In the genomic region with DNA sequence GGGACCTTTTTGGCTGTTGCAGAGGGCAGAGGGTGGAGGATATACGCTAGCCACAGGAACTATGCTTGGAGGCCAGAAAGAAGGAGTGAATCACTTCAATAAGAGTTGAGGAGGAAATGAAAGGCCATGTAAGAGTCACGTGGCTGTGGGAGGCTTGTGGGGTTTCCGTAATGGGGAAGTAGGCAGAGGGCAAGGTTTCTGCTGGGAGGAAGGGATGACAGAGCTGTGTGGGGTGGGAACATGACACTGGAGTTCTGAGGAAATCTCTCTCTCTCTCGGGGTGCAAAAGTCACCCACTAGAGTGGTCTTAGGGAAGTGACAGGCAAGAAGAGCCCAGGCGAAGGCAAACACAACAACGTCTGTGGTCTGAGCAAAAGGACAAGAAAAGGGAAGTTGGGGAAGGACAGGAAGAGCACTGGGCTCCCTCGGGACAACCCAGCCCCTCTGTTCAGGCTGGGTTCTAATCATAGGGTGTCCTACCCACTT, we compare ENCODE assay signal across 9 cellular contexts. TPM values are rescaled to one million over a fixed set of nuclear protein-coding genes. Genes with fewer than 3 reads are reported as not detected.
DNase-seq lines count a peak whose midpoint lies in the region; ATAC-seq and TF ChIP-seq lines count a peak whose summit lies in the region.
"Had no signal": no experiment of that assay in that cellular context is flagged by ENCODE, and none has a peak within 500 bp of the region (broad histone marks: within the 10 kb centered on the region; RNA-seq: fewer than 3 reads in every experiment).

No MANE protein-coding gene starts in this region.

- H3K9me3 ChIP-seq in A673 (ENCODE audit: low read depth, low read length, poor library complexity, severe bottlenecking) = no peaks in the 10 kb centered on the region

- TF ChIP-seq CTCF in Calu3 (IDR thresholded peaks at IDR 0.05; ENCODE audit: unreplicated experiment) (no peak), A673 (conservative IDR thresholded peaks at IDR 0.05; ENCODE audit: low read depth, low read length) (no peak)

- H3K27ac Mint-ChIP-seq in Calu3 (ENCODE audit: unreplicated experiment) (peak overlapping the region; percentile 20), T-cell (peak overlapping the region in 1 of 2 donors; percentile 7)

- DNase-seq in Calu3 (peak; percentile 20), T-cell (peak in 6 of 34 experiments; percentile 0 to 45 (median 4)), kidney glomerular epithelial cell (lab: John Stamatoyannopoulos, UW) (peak; percentile 87), COLO668 (lab: John Stamatoyannopoulos, UW; ENCODE audit: unreplicated experiment) (no peak), LoVo (ENCODE audit: low spot score) (no peak), A673 (ENCODE audit: low spot score) (no peak)

- peaks cover 50% of the 10 kb centered on the region for H3K27me3 ChIP-seq in A673 (replicated peaks; ENCODE audit: insufficient read depth, low read depth, low read length, poor library complexity)

- no peak overlapping the region for H3K4me3 Mint-ChIP-seq in Calu3 (ENCODE audit: low read depth, unreplicated experiment)
- peak overlapping the region in 2 of 3 donors; percentile 26 to 37 for H3K4me3 Mint-ChIP-seq in T-cell

- CTCF ChIA-PET in Calu3 (lab: Charles Lee) (no interaction called here), T-cell (lab: Charles Lee) (no interaction called here), A673 (lab: Charles Lee) (no interaction called here)

- POLR2A ChIA-PET in T-cell (lab: Charles Lee) (no interaction called here), A673 (lab: Charles Lee; ENCODE audit: low non-redundant PET) (no interaction called here)

- H3K4me3 ChIP-seq in A673 (ENCODE audit: low read depth, low read length, poor library complexity, severe bottlenecking) = no peak overlapping the region
- H3K4me3 ChIP-seq: skin epidermis had no signal

- intact Hi-C loops in Calu3 (cut with micrococcal nuclease; ENCODE audit: unreplicated experiment) = loop anchor here (10.0 kb wide), 1 partner anchor 81 kb away; no protein-coding TSS in a partner anchor
- intact Hi-C loops in A673 (cut with micrococcal nuclease; ENCODE audit: unreplicated experiment) = no loop called here

- TF ChIP-seq POLR2A in GM19099 (IDR thresholded peaks at IDR 0.05; ENCODE audit: extremely low read depth, insufficient read length, low read depth) = peak; percentile 42

- peak; percentile 66 for ATAC-seq in HG03103 (IDR thresholded peaks at IDR 0.05; ENCODE audit: low read depth, unreplicated experiment)
- peak in 1 of 4 experiments; percentile 16 for ATAC-seq in T-cell (replicated peaks in 1 of 4)

- H3K27ac ChIP-seq in A673 (ENCODE audit: low read depth, low read length, poor library complexity, severe bottlenecking) = no peak overlapping the region

- H3K36me3 Mint-ChIP-seq in Calu3 (ENCODE audit: insufficient read depth, unreplicated experiment) (no peaks in the 10 kb centered on the region), T-cell (peaks cover 4% of the 10 kb centered on the region)

- peaks cover 2% of the 10 kb centered on the region for H3K9me3 Mint-ChIP-seq in Calu3 (ENCODE audit: low read depth, unreplicated experiment)
- H3K9me3 Mint-ChIP-seq in T-cell = peaks cover 0 to 15% (median 7%) of the 10 kb centered on the region in 3 donors

- BruUV-seq in Calu3 (replicated peaks; lab: Mats Ljungman, UMichigan) (no TSS peak), A673 (replicated peaks; lab: Mats Ljungman, UMichigan) (no TSS peak)

- H3K4me1 Mint-ChIP-seq in Calu3 (ENCODE audit: low read depth, unreplicated experiment) = peaks cover 8% of the 10 kb centered on the region
- peaks cover 15 to 17% (median 15%) of the 10 kb centered on the region in 3 donors for H3K4me1 Mint-ChIP-seq in T-cell

- no peaks in the 10 kb centered on the region for H3K27me3 Mint-ChIP-seq in Calu3 (ENCODE audit: unreplicated experiment)
- peaks cover 28 to 40% of the 10 kb centered on the region in 2 donors for H3K27me3 Mint-ChIP-seq in T-cell

- no peaks in the 10 kb centered on the region for H3K4me1 ChIP-seq in A673 (ENCODE audit: insufficient read depth, low read length, poor library complexity, severe bottlenecking)

- no peaks in the 10 kb centered on the region for H3K36me3 ChIP-seq in A673 (ENCODE audit: insufficient read depth, low read length, poor library complexity, severe bottlenecking)

RNA-seq across cellular contexts. Expression of a gene that starts 3.9 kb away (rescaled TPM):
- total RNA-seq in Calu3 (2022) = not detected in 2 replicates
- total RNA-seq in T-cell = 1 to 10 TPM in 2 of 5 donors, under 1 TPM in 3; 0.26 to 1.4 (median 0.70) TPM
- not detected in 2 replicates for total RNA-seq in A673 (2021)

RNA-seq across cellular contexts. Expression of a gene that starts 31.6 kb away (rescaled TPM):
- total RNA-seq in Calu3 (2022) (not detected in 2 replicates), T-cell (under 1 TPM in 1 of 5 donors, not detected in 4; 0.16 TPM), A673 (2021) (not detected in 2 replicates)

RNA-seq across cellular contexts. Expression of a gene that starts 45.5 kb away (rescaled TPM):
- total RNA-seq in Calu3 (2022) (not detected in 2 replicates), T-cell (not detected), A673 (2021) (not detected in 2 replicates)

Comparison
In these comparisons a context has a peak if more than half of its experiments do, and no peak if none do; other contexts are left out.
1. DNase-seq: peak in Calu3 (single experiment) and kidney glomerular epithelial cell (single experiment); none in COLO668 (single experiment), LoVo (single experiment) and A673 (single experiment).